Comparison of ENCODE assay signal across 1 cellular context in genomic region chr4:82428969-82429727, GRCh38.
TF ChIP-seq lines count a peak whose summit lies in the region.

No MANE protein-coding gene starts in this region.

TF ChIP-seq in K562, 482 proteins besides CTCF, POLR2A, EP300 and RAD21 (continued from another document):
- TF ChIP-seq AFF4 (CRISPR knock-in tag; IDR thresholded peaks at IDR 0.05), result peak; percentile 94
- TF ChIP-seq ATF2 (CRISPR knock-in tag; IDR thresholded peaks at IDR 0.05), result no peak; the same call in 1 of the 2 replicates
